In genomic region chr12:93569656-93570551, GRCh38 we compare ENCODE assay signal across 8 cellular contexts. TPM values are rescaled to one million over a fixed set of nuclear protein-coding genes. Genes with fewer than 3 reads are reported as not detected.
DNase-seq lines count a peak whose midpoint lies in the region; ATAC-seq and TF ChIP-seq lines count a peak whose summit lies in the region.

No MANE protein-coding gene starts in this region.

- intact Hi-C loops in Calu3 (cut with micrococcal nuclease; ENCODE audit: unreplicated experiment): loop anchor here (1.0 to 2.0 kb wide), 4 partner anchors 107 to 532 kb away; partner anchors contain the start of gene CRADD
- intact Hi-C loops in testis (cut with DNase I; ENCODE audit: low total_unique reads): loop anchor here (5.0 to 10.0 kb wide), 4 partner anchors 115 to 532 kb away; no protein-coding TSS in a partner anchor

- peak; percentile 42 for ATAC-seq in GM21381 (IDR thresholded peaks at IDR 0.05; ENCODE audit: unreplicated experiment)
- ATAC-seq in omental fat pad (ENCODE audit: low FRiP score): peak; percentile 29

- H3K4me1 ChIP-seq in SJCRH30 (no peaks in the 10 kb centered on the region), testis (no peaks in the 10 kb centered on the region)

- H3K4me3 ChIP-seq in SJCRH30: peak overlapping the region; percentile 72
- H3K4me3 ChIP-seq in testis: peak overlapping the region; percentile 64 to 74

- TF ChIP-seq CTCF in Calu3 (IDR thresholded peaks at IDR 0.05; ENCODE audit: unreplicated experiment) (peak; percentile 83), omental fat pad (IDR thresholded peaks at IDR 0.05) (peak in 1 of 3 donors; percentile 57), testis (IDR thresholded peaks at IDR 0.05) (peak; percentile 62 to 78 (median 62))

- H3K27ac Mint-ChIP-seq in Calu3 (ENCODE audit: unreplicated experiment) (peak overlapping the region; percentile 79), IgD-negative memory B cell (peak overlapping the region in 1 of 3 donors; percentile 38)
- peak overlapping the region; percentile 77 for H3K27ac Mint-ChIP-seq in activated naive CD4-positive, alpha-beta T cell treated with anti-CD3 and anti-CD28 coated beads, Interleukin-2, amount 50 U/mL, for 24 hours

- H3K27me3 Mint-ChIP-seq in Calu3 (ENCODE audit: unreplicated experiment): peaks cover 28% of the 10 kb centered on the region
- H3K27me3 Mint-ChIP-seq in IgD-negative memory B cell: peaks cover 21% of the 10 kb centered on the region
- H3K27me3 Mint-ChIP-seq in activated naive CD4-positive, alpha-beta T cell treated with anti-CD3 and anti-CD28 coated beads, Interleukin-2, amount 50 U/mL, for 24 hours: no peaks in the 10 kb centered on the region

- CTCF ChIA-PET in Calu3 (lab: Charles Lee): interaction anchor here (0.6 to 3.6 kb wide), 11 partner anchors 11 to 532 kb away, joined by 3 to 61 read pairs (median 6); partner anchors contain the start of gene CRADD

- H3K9me3 ChIP-seq in SJCRH30 (replicated peaks): no peaks in the 10 kb centered on the region
- H3K9me3 ChIP-seq in testis: no peaks in the 10 kb centered on the region

- 0 to 2% methylated on average over 34 to 55 of the region's 60 CpGs for WGBS in testis, 2 donors

- H3K36me3 ChIP-seq in SJCRH30 (no peaks in the 10 kb centered on the region), testis (ENCODE audit: low read depth, missing control alignments) (no peaks in the 10 kb centered on the region)

- peaks cover 11% of the 10 kb centered on the region for H3K4me1 Mint-ChIP-seq in Calu3 (ENCODE audit: low read depth, unreplicated experiment)
- H3K4me1 Mint-ChIP-seq in IgD-negative memory B cell: peaks cover 4 to 21% (median 15%) of the 10 kb centered on the region in 3 donors
- H3K4me1 Mint-ChIP-seq in activated naive CD4-positive, alpha-beta T cell treated with anti-CD3 and anti-CD28 coated beads, Interleukin-2, amount 50 U/mL, for 24 hours: peaks cover 29% of the 10 kb centered on the region

- H3K4me3 Mint-ChIP-seq in Calu3 (ENCODE audit: low read depth, unreplicated experiment) (peak overlapping the region; percentile 90), IgD-negative memory B cell (peak overlapping the region; percentile 89 to 97 (median 94))
- peak overlapping the region; percentile 90 for H3K4me3 Mint-ChIP-seq in activated naive CD4-positive, alpha-beta T cell treated with anti-CD3 and anti-CD28 coated beads, Interleukin-2, amount 50 U/mL, for 24 hours

- no peak for TF ChIP-seq POLR2A in testis (IDR thresholded peaks at IDR 0.05)

- peaks cover 36% of the 10 kb centered on the region for H3K36me3 Mint-ChIP-seq in Calu3 (ENCODE audit: insufficient read depth, unreplicated experiment)
- peaks cover 1% of the 10 kb centered on the region for H3K36me3 Mint-ChIP-seq in IgD-negative memory B cell
- peaks cover under 1% of the 10 kb centered on the region for H3K36me3 Mint-ChIP-seq in activated naive CD4-positive, alpha-beta T cell treated with anti-CD3 and anti-CD28 coated beads, Interleukin-2, amount 50 U/mL, for 24 hours

- H3K27ac ChIP-seq in SJCRH30 (peak overlapping the region; percentile 65; the same call in 1 of the 2 replicates), testis (peak overlapping the region; percentile 92 to 96)

- H3K9me3 Mint-ChIP-seq in Calu3 (ENCODE audit: low read depth, unreplicated experiment) (no peaks in the 10 kb centered on the region), IgD-negative memory B cell (no peaks in the 10 kb centered on the region)
- no peaks in the 10 kb centered on the region for H3K9me3 Mint-ChIP-seq in activated naive CD4-positive, alpha-beta T cell treated with anti-CD3 and anti-CD28 coated beads, Interleukin-2, amount 50 U/mL, for 24 hours

- H3K27me3 ChIP-seq in SJCRH30 (no peaks in the 10 kb centered on the region), testis (no peaks in the 10 kb centered on the region)

- BruUV-seq in Calu3 (replicated peaks; lab: Mats Ljungman, UMichigan): no TSS peak

- peak; percentile 89 for DNase-seq in Calu3
- peak; percentile 83 to 86 for DNase-seq in SJCRH30
- DNase-seq in glomerular endothelial cell (ENCODE audit: extremely low read depth, low read depth, low spot score): peak; percentile 37
- peak; percentile 68 for DNase-seq in omental fat pad (ENCODE audit: low spot score)
- DNase-seq in testis: peak; percentile 90

RNA-seq across cellular contexts. Expression of gene SOCS2, which starts 2.6 kb away (rescaled TPM):
- total RNA-seq in Calu3 (2022) (4.2 and 4.6 TPM in 2 replicates), glomerular endothelial cell (45.4 and 58.6 TPM in 2 replicates), omental fat pad (100 to 1,000 TPM in 2 of 4 donors, 10 to 100 TPM in 2; 76.7 to 157 (median 98.3) TPM), testis (10 to 100 TPM; 19.3 to 25.4 TPM)
- polyA plus RNA-seq in IgD-negative memory B cell (0.51 TPM), testis (ENCODE audit: insufficient read depth, low read depth, low replicate concordance) (24.1 TPM)
- total RNA-seq in SJCRH30 (2014; rRNA removed; shearing (Covaris generic)): 13.3 and 16.6 TPM in 2 replicates

Comparison
In these comparisons a context has a peak if more than half of its experiments do, and no peak if none do; other contexts are left out.
1. Peak in every context shown above with its lines: DNase-seq, ATAC-seq, H3K4me3 ChIP-seq and H3K27ac ChIP-seq.
2. DNase-seq: peak in every context shown above with its lines; median percentile 90 in testis; 89 in Calu3; 84 in SJCRH30; 68 in omental fat pad; 37 in glomerular endothelial cell.